ENCODE assay signal across 18 cellular contexts in genomic region chr11:19519344-19519743, GRCh38.
"Had no signal": no experiment of that assay in that cellular context is flagged by ENCODE, and none has a peak within 500 bp of the region (broad histone marks: within the 10 kb centered on the region; RNA-seq: fewer than 3 reads in every experiment).

No MANE protein-coding gene starts in this region.

- H3K4me1 ChIP-seq: upper lobe of right lung had no signal

- H3K4me1 Mint-ChIP-seq: activated naive CD8-positive, alpha-beta T cell treated with anti-CD3 and anti-CD28 coated beads for 36 hours had no signal

- H3K36me3 Mint-ChIP-seq: activated CD4-positive, alpha-beta memory T cell treated with anti-CD3 and anti-CD28 coated beads for 36 hours; activated naive CD8-positive, alpha-beta T cell treated with anti-CD3 and anti-CD28 coated beads for 36 hours; mesothelial cell of epicardium; WTC11 had no signal

- H3K9me3 ChIP-seq: body of pancreas, stomach, upper lobe of right lung had no signal

- H3K4me3 ChIP-seq: body of pancreas, coronary artery, lung, skin epidermis, stomach, upper lobe of right lung had no signal

- H3K36me3 ChIP-seq: stomach, upper lobe of right lung had no signal

- H3K27ac Mint-ChIP-seq: activated CD4-positive, alpha-beta memory T cell treated with anti-CD3 and anti-CD28 coated beads for 36 hours; activated naive CD8-positive, alpha-beta T cell treated with anti-CD3 and anti-CD28 coated beads for 36 hours; nephron progenitor cell; WTC11 had no signal

- H3K27me3 ChIP-seq: body of pancreas, stomach, upper lobe of right lung had no signal

- ATAC-seq: body of pancreas, upper lobe of right lung, WTC11 had no signal

- H3K27ac ChIP-seq: body of pancreas, coronary artery, skin epidermis, stomach, upper lobe of right lung had no signal

- H3K4me3 Mint-ChIP-seq: activated CD4-positive, alpha-beta memory T cell treated with anti-CD3 and anti-CD28 coated beads for 36 hours; activated naive CD8-positive, alpha-beta T cell treated with anti-CD3 and anti-CD28 coated beads for 36 hours; mesothelial cell of epicardium; nephron progenitor cell; WTC11 had no signal

- H3K27me3 Mint-ChIP-seq: activated CD4-positive, alpha-beta memory T cell treated with anti-CD3 and anti-CD28 coated beads for 36 hours; activated naive CD8-positive, alpha-beta T cell treated with anti-CD3 and anti-CD28 coated beads for 36 hours had no signal

- H3K9me3 Mint-ChIP-seq: activated CD4-positive, alpha-beta memory T cell treated with anti-CD3 and anti-CD28 coated beads for 36 hours; activated naive CD8-positive, alpha-beta T cell treated with anti-CD3 and anti-CD28 coated beads for 36 hours; mesothelial cell of epicardium; nephron progenitor cell; WTC11 had no signal

- DNase-seq: activated CD4-positive, alpha-beta memory T cell treated with anti-CD3 and anti-CD28 coated beads for 36 hours; activated CD4-positive, alpha-beta T cell treated with anti-CD3 and anti-CD28 coated beads for 4 hours; activated naive CD4-positive, alpha-beta T cell; activated naive CD8-positive, alpha-beta T cell treated with anti-CD3 and anti-CD28 coated beads for 36 hours; amniotic stem cell; central memory CD4-positive, alpha-beta T cell; erythroblast; stimulated activated CD4-positive, alpha-beta T cell treated with anti-CD3 and anti-CD28 coated beads, Interleukin-15, amount 100 ng/mL, for 24 hours; stimulated activated CD4-positive, alpha-beta T cell treated with anti-CD3 and anti-CD28 coated beads, Interleukin-2, amount 100 ng/mL, for 48 hours; upper lobe of right lung had no signal
